In the genomic region with DNA sequence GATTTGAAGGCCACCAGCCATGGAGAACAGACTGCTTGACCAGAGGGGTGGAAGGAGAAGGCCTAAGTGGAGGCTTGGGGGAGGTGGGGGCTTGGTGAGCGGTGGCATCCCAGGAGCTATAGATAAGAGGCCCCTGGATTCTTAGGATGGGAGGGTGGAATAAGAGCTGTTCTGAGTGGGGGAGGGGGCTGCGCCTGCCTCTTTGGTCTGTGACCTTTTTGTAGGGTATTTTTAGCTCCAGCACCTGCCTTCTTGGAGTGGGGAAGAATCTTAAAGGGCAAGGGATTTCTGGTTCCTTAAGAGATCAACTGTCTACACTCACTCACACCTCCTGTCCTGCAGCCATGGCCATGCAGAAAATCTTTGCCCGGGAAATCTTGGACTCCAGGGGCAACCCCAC, we compare ENCODE assay signal across 9 cellular contexts. TPM values are rescaled to one million over a fixed set of nuclear protein-coding genes. Genes with fewer than 3 reads are reported as not detected.
DNase-seq lines count a peak whose midpoint lies in the region; ATAC-seq and TF ChIP-seq lines count a peak whose summit lies in the region.
"Had no signal": no experiment of that assay in that cellular context is flagged by ENCODE, and none has a peak within 500 bp of the region (broad histone marks: within the 10 kb centered on the region; RNA-seq: fewer than 3 reads in every experiment).

No MANE protein-coding gene starts in this region.

- H3K27ac Mint-ChIP-seq in activated CD8-positive, alpha-beta memory T cell treated with anti-CD3 and anti-CD28 coated beads, Interleukin-2, amount 10 ng/mL, durations not matched to agents 7 days and 5 days: no peak overlapping the region

- H3K4me1 Mint-ChIP-seq in activated CD8-positive, alpha-beta memory T cell treated with anti-CD3 and anti-CD28 coated beads, Interleukin-2, amount 10 ng/mL, durations not matched to agents 7 days and 5 days: peaks cover 16% of the 10 kb centered on the region

- ATAC-seq in activated CD8-positive, alpha-beta memory T cell treated with anti-CD3 and anti-CD28 coated beads, Interleukin-2, amount 10 ng/mL, durations not matched to agents 7 days and 5 days: no peak
- ATAC-seq in left ventricle myocardium superior (no peak), esophagus mucosa (no peak), GM19397 (IDR thresholded peaks at IDR 0.05; ENCODE audit: unreplicated experiment) (no peak), HG02610 (IDR thresholded peaks at IDR 0.05; ENCODE audit: unreplicated experiment) (no peak)

- DNase-seq in activated CD8-positive, alpha-beta memory T cell treated with anti-CD3 and anti-CD28 coated beads, Interleukin-2, amount 10 ng/mL, durations not matched to agents 7 days and 5 days: no peak
- DNase-seq in activated CD8-positive, alpha-beta memory T cell treated with anti-CD3 and anti-CD28 coated beads, Interleukin-2, amount 50 U/mL, for 48 hours: no peak
- DNase-seq in RWPE1 (ENCODE audit: low spot score): no peak
- peak; percentile 49 for DNase-seq in left ventricle myocardium superior
- no peak for DNase-seq in skeletal muscle cell (ENCODE audit: low read depth)

- CTCF ChIA-PET in activated CD8-positive, alpha-beta memory T cell treated with anti-CD3 and anti-CD28 coated beads, Interleukin-2, amount 10 ng/mL, durations not matched to agents 7 days and 5 days (lab: Charles Lee): interaction anchor here (1.1 to 4.5 kb wide), 4 partner anchors 11 to 42 kb away, joined by 4 to 18 read pairs (median 8); a partner anchor contains a TSS
- CTCF ChIA-PET in RWPE1 (lab: Yijun Ruan, JAX): interaction anchor here (1.5 kb wide), 1 partner anchor 36 kb away, joined by 3 read pairs; a partner anchor contains a TSS

- POLR2A ChIA-PET in RWPE1 (lab: Yijun Ruan, JAX; ENCODE audit: low non-redundant PET): interaction anchor here (0.6 to 1.8 kb wide), 2 partner anchors 14 to 16 kb away, joined by 4 to 5 read pairs; a partner anchor contains a TSS

- H3K27ac ChIP-seq in RWPE1: peak overlapping the region; percentile 100
- H3K27ac ChIP-seq: ovary had no signal

- intact Hi-C loops in left ventricle myocardium superior (cut with micrococcal nuclease): no loop called here

- H3K9me3 Mint-ChIP-seq in activated CD8-positive, alpha-beta memory T cell treated with anti-CD3 and anti-CD28 coated beads, Interleukin-2, amount 10 ng/mL, durations not matched to agents 7 days and 5 days (ENCODE audit: low read depth): no peaks in the 10 kb centered on the region

- H3K4me3 ChIP-seq in skeletal muscle cell (ENCODE audit: low read depth, low read length): peak overlapping the region; percentile 27
- H3K4me3 ChIP-seq: ovary had no signal

- H3K27me3 Mint-ChIP-seq in activated CD8-positive, alpha-beta memory T cell treated with anti-CD3 and anti-CD28 coated beads, Interleukin-2, amount 10 ng/mL, durations not matched to agents 7 days and 5 days: no peaks in the 10 kb centered on the region

- no peak for TF ChIP-seq CTCF in RWPE1 (conservative IDR thresholded peaks at IDR 0.05; ENCODE audit: low read depth)

- H3K4me3 Mint-ChIP-seq in activated CD8-positive, alpha-beta memory T cell treated with anti-CD3 and anti-CD28 coated beads, Interleukin-2, amount 10 ng/mL, durations not matched to agents 7 days and 5 days: peak overlapping the region; percentile 79

- peaks cover 10% of the 10 kb centered on the region for H3K36me3 Mint-ChIP-seq in activated CD8-positive, alpha-beta memory T cell treated with anti-CD3 and anti-CD28 coated beads, Interleukin-2, amount 10 ng/mL, durations not matched to agents 7 days and 5 days

RNA-seq across cellular contexts. Expression of a gene that starts 0.6 kb away (rescaled TPM):
- total RNA-seq in activated CD8-positive, alpha-beta memory T cell treated with anti-CD3 and anti-CD28 coated beads, Interleukin-2, amount 10 ng/mL, durations not matched to agents 7 days and 5 days: 10 to 100 TPM; 27.7 to 30.8 TPM
- total RNA-seq in left ventricle myocardium superior: 670 TPM
- total RNA-seq in esophagus mucosa: 1.5 TPM

RNA-seq across cellular contexts. Expression of a gene that starts 3.2 kb away (rescaled TPM):
- 1,000 to 10,000 TPM; 2,029 to 2,329 TPM for total RNA-seq in activated CD8-positive, alpha-beta memory T cell treated with anti-CD3 and anti-CD28 coated beads, Interleukin-2, amount 10 ng/mL, durations not matched to agents 7 days and 5 days
- total RNA-seq in left ventricle myocardium superior (193 TPM), esophagus mucosa (455 TPM)

RNA-seq across cellular contexts. Expression of a gene that starts 11.4 kb away (rescaled TPM):
- total RNA-seq in activated CD8-positive, alpha-beta memory T cell treated with anti-CD3 and anti-CD28 coated beads, Interleukin-2, amount 10 ng/mL, durations not matched to agents 7 days and 5 days: 100 to 1,000 TPM; 226 to 273 TPM
- total RNA-seq in left ventricle myocardium superior (104 TPM), esophagus mucosa (79.2 TPM)

RNA-seq across cellular contexts. Expression of a gene that starts 11.6 kb away (rescaled TPM):
- total RNA-seq in activated CD8-positive, alpha-beta memory T cell treated with anti-CD3 and anti-CD28 coated beads, Interleukin-2, amount 10 ng/mL, durations not matched to agents 7 days and 5 days: 10 to 100 TPM; 82.3 to 84.6 TPM
- total RNA-seq in left ventricle myocardium superior: 246 TPM
- total RNA-seq in esophagus mucosa: 42.4 TPM

RNA-seq across cellular contexts. Expression of a gene that starts 16.1 kb away (rescaled TPM):
- 10 to 100 TPM; 60.5 to 70.1 TPM for total RNA-seq in activated CD8-positive, alpha-beta memory T cell treated with anti-CD3 and anti-CD28 coated beads, Interleukin-2, amount 10 ng/mL, durations not matched to agents 7 days and 5 days
- total RNA-seq in left ventricle myocardium superior (151 TPM), esophagus mucosa (65.7 TPM)

Comparison
In these comparisons a context has a peak if more than half of its experiments do, and no peak if none do; other contexts are left out.
1. RNA of a gene that starts 0.6 kb away (total RNA-seq): 670 TPM in left ventricle myocardium superior (single experiment); 27.7 to 30.8 TPM in activated CD8-positive, alpha-beta memory T cell treated with anti-CD3 and anti-CD28 coated beads, Interleukin-2, amount 10 ng/mL, durations not matched to agents 7 days and 5 days and 1.5 TPM in esophagus mucosa (single experiment); every median in the first group is over 10 times any median in the second.